25 cellular contexts compared by ENCODE assay signal in the genomic region with DNA sequence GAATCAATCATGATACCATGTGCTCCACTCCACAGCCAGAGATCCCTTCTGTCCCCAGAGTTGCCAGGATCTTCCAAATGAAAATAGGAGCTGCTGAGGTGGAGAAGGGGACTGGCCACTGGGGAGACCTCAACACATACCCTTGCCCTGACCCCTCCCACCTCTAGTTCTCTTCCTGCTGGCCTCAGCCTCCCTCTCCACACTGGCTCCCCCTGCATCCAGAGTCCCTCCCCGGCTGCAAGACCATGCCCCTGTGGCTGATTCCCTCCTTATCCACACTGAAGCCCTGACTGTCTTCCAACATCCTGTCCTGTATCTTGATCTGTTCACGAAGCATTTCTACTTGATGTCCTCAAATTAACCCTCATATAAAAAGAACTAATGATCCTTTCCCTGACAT. TPM values are rescaled to one million over a fixed set of nuclear protein-coding genes. Genes with fewer than 3 reads are reported as not detected.
"Had no signal": no experiment of that assay in that cellular context is flagged by ENCODE, and none has a peak within 500 bp of the region (broad histone marks: within the 10 kb centered on the region; RNA-seq: fewer than 3 reads in every experiment).

No MANE protein-coding gene starts in this region.

- ATAC-seq: activated T-cell treated with anti-CD3 and anti-CD28 coated beads, Interleukin-2, amount 50 U/mL, for 4 hours; Panc1; Right ventricle myocardium inferior; T-cell had no signal

- H3K27ac Mint-ChIP-seq: activated CD4-positive, alpha-beta memory T cell treated with anti-CD3 and anti-CD28 coated beads for 36 hours; activated CD4-positive, alpha-beta T cell treated with anti-CD3 and anti-CD28 coated beads, Interleukin-2, amount 10 ng/mL, durations not matched to agents 7 days and 5 days; activated naive CD8-positive, alpha-beta T cell treated with anti-CD3 and anti-CD28 coated beads for 36 hours had no signal

- H3K9me3 Mint-ChIP-seq: activated CD4-positive, alpha-beta memory T cell treated with anti-CD3 and anti-CD28 coated beads for 36 hours; activated CD4-positive, alpha-beta T cell treated with anti-CD3 and anti-CD28 coated beads, Interleukin-2, amount 10 ng/mL, durations not matched to agents 7 days and 5 days; activated naive CD8-positive, alpha-beta T cell treated with anti-CD3 and anti-CD28 coated beads for 36 hours; activated T-cell treated with anti-CD3 and anti-CD28 coated beads, Interleukin-2, amount 50 U/mL, for 4 hours; T-cell had no signal

- H3K4me3 Mint-ChIP-seq: activated CD4-positive, alpha-beta memory T cell treated with anti-CD3 and anti-CD28 coated beads for 36 hours; activated CD4-positive, alpha-beta T cell treated with anti-CD3 and anti-CD28 coated beads, Interleukin-2, amount 10 ng/mL, durations not matched to agents 7 days and 5 days; activated naive CD8-positive, alpha-beta T cell treated with anti-CD3 and anti-CD28 coated beads for 36 hours; activated T-cell treated with anti-CD3 and anti-CD28 coated beads, Interleukin-2, amount 50 U/mL, for 4 hours; T-cell had no signal

- DNase-seq: activated CD4-positive, alpha-beta memory T cell treated with anti-CD3 and anti-CD28 coated beads for 36 hours; activated CD4-positive, alpha-beta T cell treated with anti-CD3 and anti-CD28 coated beads, Interleukin-2, amount 10 ng/mL, durations not matched to agents 7 days and 5 days; activated CD4-positive, CD25-positive, alpha-beta regulatory T cell; activated CD8-positive, alpha-beta memory T cell treated with anti-CD3 and anti-CD28 coated beads for 24 hours; activated effector memory CD4-positive, alpha-beta T cell treated with anti-CD3 and anti-CD28 coated beads, Interleukin-2, amount 50 U/mL, for 16 hours; activated naive CD4-positive, alpha-beta T cell treated with Interleukin-2 at 50 U/mL for 16 hours; activated naive CD8-positive, alpha-beta T cell treated with anti-CD3 and anti-CD28 coated beads for 36 hours; activated T-cell treated with anti-CD3 and anti-CD28 coated beads, Interleukin-2, amount 50 U/mL, for 4 hours; brain microvascular endothelial cell; Kasumi-1; KBM-7; NCI-H1092; NCI-H1417; NCI-H1930; NCI-H2171; NCI-H226; NCI-H526; NCI-H774; NK-92 treated with Interleukin-12 subunit alpha and Interleukin-12 subunit beta, amount 100 ng/mL, for 24 hours; OCI-M1; RPMI8226; T-cell had no signal

- H3K36me3 Mint-ChIP-seq: activated CD4-positive, alpha-beta memory T cell treated with anti-CD3 and anti-CD28 coated beads for 36 hours; activated naive CD8-positive, alpha-beta T cell treated with anti-CD3 and anti-CD28 coated beads for 36 hours; T-cell had no signal

RNA-seq across cellular contexts. Expression of a gene that starts 27.5 kb away (rescaled TPM):
- total RNA-seq: NCI-H460, Right ventricle myocardium inferior had no signal
